Comparison of ENCODE assay signal across 9 cellular contexts in genomic region chr19:35249848-35250711, GRCh38. TPM values are rescaled to one million over a fixed set of nuclear protein-coding genes. Genes with fewer than 3 reads are reported as not detected.
DNase-seq lines count a peak whose midpoint lies in the region; ATAC-seq and TF ChIP-seq lines count a peak whose summit lies in the region.
"Had no signal": no experiment of that assay in that cellular context is flagged by ENCODE, and none has a peak within 500 bp of the region (broad histone marks: within the 10 kb centered on the region; RNA-seq: fewer than 3 reads in every experiment).

No MANE protein-coding gene starts in this region.

- H3K27me3 ChIP-seq in breast epithelium = no peaks in the 10 kb centered on the region

- ATAC-seq in HG02973 (IDR thresholded peaks at IDR 0.05; ENCODE audit: unreplicated experiment) (no peak), HG03280 (IDR thresholded peaks at IDR 0.05; ENCODE audit: unreplicated experiment) (no peak)

- DNase-seq in HT-29 (ENCODE audit: low spot score) (peak; percentile 26), breast epithelium (ENCODE audit: low spot score in 2 of 2) (no peak), NCI-H82 (lab: John Stamatoyannopoulos, UW) (no peak), GM03348 (ENCODE audit: low spot score) (no peak)
- DNase-seq: NCI-H2227 treated with DMSO at 0.1 percent for 48 hours had no signal

- intact Hi-C loops in breast epithelium (cut with DNase I; ENCODE audit: low total_unique reads) = loop anchor here (2.0 kb wide), 1 partner anchor 17 kb away; no protein-coding TSS in a partner anchor

- no peak for TF ChIP-seq POLR2A in breast epithelium (IDR thresholded peaks at IDR 0.05)

- 88 to 93% methylated on average over 33 to 34 of the region's 34 CpGs for WGBS in mesodermal cell (ENCODE audit: insufficient coverage in 2 of 2), 2 experiments

- no peak for TF ChIP-seq CTCF in 22Rv1 (IDR thresholded peaks at IDR 0.05)
- no peak for TF ChIP-seq CTCF in breast epithelium (IDR thresholded peaks at IDR 0.05)

- H3K36me3 ChIP-seq in breast epithelium = no peaks in the 10 kb centered on the region
- H3K36me3 ChIP-seq in mesodermal cell (ENCODE audit: control insufficient read depth, insufficient read depth, low read length) = peaks cover 15% of the 10 kb centered on the region

- peak overlapping the region in 2 of 3 donors; percentile 70 to 82 for H3K4me3 ChIP-seq in breast epithelium
- H3K4me3 ChIP-seq in mesodermal cell (ENCODE audit: extremely low read depth, insufficient read depth, low read length, poor library complexity, severe bottlenecking) = peak overlapping the region; percentile 48

- H3K4me1 ChIP-seq in breast epithelium (peaks cover 0 to 6% of the 10 kb centered on the region in 2 donors), mesodermal cell (ENCODE audit: control insufficient read depth, insufficient read depth, low read length, poor library complexity, severe bottlenecking) (peaks cover 7% of the 10 kb centered on the region)

- H3K9me3 ChIP-seq in breast epithelium (no peaks in the 10 kb centered on the region), mesodermal cell (ENCODE audit: control insufficient read depth, low read length) (no peaks in the 10 kb centered on the region)

- H3K27ac ChIP-seq in 22Rv1 (peak overlapping the region; percentile 99), breast epithelium (peak overlapping the region in 1 of 2 donors; percentile 97), mesodermal cell (ENCODE audit: low read depth, low read length, severe bottlenecking) (no peak overlapping the region)

RNA-seq across cellular contexts. Expression of gene LSR, which starts 1.3 kb away (rescaled TPM):
- 475 and 478 TPM in 2 replicates for total RNA-seq in HT-29 (2014; rRNA removed; shearing (Covaris generic))
- total RNA-seq in breast epithelium = 10 to 100 TPM in 2 of 3 donors, 1 to 10 TPM in 1; 3.7 to 37.5 (median 35.1) TPM
- polyA plus RNA-seq in mesodermal cell (2013, experiment 1 of 2) = 13.5 TPM
- 10.9 TPM for polyA plus RNA-seq in mesodermal cell (2013, experiment 2 of 2)

RNA-seq across cellular contexts. Expression of gene USF2, which starts 18.7 kb away (rescaled TPM):
- total RNA-seq in HT-29 (2014; rRNA removed; shearing (Covaris generic)) = 218 and 226 TPM in 2 replicates
- 100 to 1,000 TPM in 1 of 3 donors, 10 to 100 TPM in 2; 72.7 to 117 (median 77.3) TPM for total RNA-seq in breast epithelium
- polyA plus RNA-seq in mesodermal cell (2013, experiment 1 of 2) = 108 TPM
- 98.7 TPM for polyA plus RNA-seq in mesodermal cell (2013, experiment 2 of 2)

RNA-seq across cellular contexts. Expression of gene FAM187B, which starts 21.5 kb away (rescaled TPM):
- not detected in 2 replicates for total RNA-seq in HT-29 (2014; rRNA removed; shearing (Covaris generic))
- under 1 TPM in 1 of 3 donors, not detected in 2; 0.44 TPM for total RNA-seq in breast epithelium
- not detected for polyA plus RNA-seq in mesodermal cell (2013, experiment 1 of 2)
- not detected for polyA plus RNA-seq in mesodermal cell (2013, experiment 2 of 2)

RNA-seq across cellular contexts. Expression of gene HAMP, which starts 32.2 kb away (rescaled TPM):
- total RNA-seq in HT-29 (2014; rRNA removed; shearing (Covaris generic)) = 0.05 TPM in 1 of 2 replicates, not detected in the other
- 1 to 10 TPM in 1 of 3 donors, not detected in 2; 1.5 TPM for total RNA-seq in breast epithelium
- polyA plus RNA-seq in mesodermal cell (2013, experiment 1 of 2) = not detected
- not detected for polyA plus RNA-seq in mesodermal cell (2013, experiment 2 of 2)

RNA-seq across cellular contexts. Expression of gene MAG, which starts 41.9 kb away (rescaled TPM):
- total RNA-seq in HT-29 (2014; rRNA removed; shearing (Covaris generic)) = not detected in 2 replicates
- total RNA-seq in breast epithelium = 1 to 10 TPM in 1 of 3 donors, not detected in 2; 4.2 TPM
- polyA plus RNA-seq in mesodermal cell (2013, experiment 1 of 2) = not detected
- polyA plus RNA-seq in mesodermal cell (2013, experiment 2 of 2) = not detected

Comparison
In these comparisons a context has a peak if more than half of its experiments do, and no peak if none do; other contexts are left out.
1. RNA of gene LSR, which starts 1.3 kb away (total RNA-seq): 475 to 478 TPM in HT-29; 3.7 to 37.5 TPM in breast epithelium; every median in the first group is over 10 times any median in the second.